ENCODE assay signal across 8 cellular contexts in the genomic region with DNA sequence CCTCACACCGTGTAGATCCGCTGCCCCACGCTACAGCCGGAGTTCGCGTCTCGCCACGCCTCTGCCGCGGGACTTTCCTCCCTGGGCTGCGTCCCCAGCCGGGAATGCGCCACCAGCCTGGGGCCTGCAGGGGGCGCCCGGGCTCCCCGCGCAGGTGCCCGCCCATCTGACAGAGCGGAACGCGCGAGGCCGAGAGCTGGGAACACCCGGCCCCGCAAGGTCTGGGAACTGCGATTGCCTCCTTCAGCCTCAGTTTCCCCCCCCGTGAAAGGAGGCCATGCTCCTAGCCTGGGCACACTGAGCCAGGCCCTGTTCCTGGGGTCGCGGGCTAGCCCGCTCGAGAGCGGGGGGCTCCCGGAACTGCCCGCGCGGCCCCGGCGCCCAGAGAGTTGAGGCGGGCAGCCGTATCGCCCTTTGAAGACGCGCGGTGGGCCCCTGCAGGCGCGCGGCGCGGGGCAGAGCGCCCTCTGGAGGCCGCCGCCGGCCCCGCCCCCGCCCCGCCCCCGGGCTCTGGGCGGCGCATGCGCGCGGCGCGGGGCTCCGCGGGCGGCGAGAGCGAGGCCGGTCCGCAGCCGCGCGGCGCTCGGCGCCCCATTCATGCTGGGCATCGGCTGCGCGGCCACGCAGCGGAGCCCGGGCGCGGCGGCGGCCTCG. TPM values are rescaled to one million over a fixed set of nuclear protein-coding genes. Genes with fewer than 3 reads are reported as not detected.
DNase-seq lines count a peak whose midpoint lies in the region; ATAC-seq and TF ChIP-seq lines count a peak whose summit lies in the region.

A gene (plus strand): TSS at position 594 of the 654 bp plus-strand sequence. CDS start 5,479 bp downstream, outside the sequence.

- CTCF ChIA-PET in activated CD4-positive, alpha-beta T cell treated with anti-CD3 and anti-CD28 coated beads for 36 hours (lab: Charles Lee), result interaction anchor here (0.6 to 1.0 kb wide), 4 partner anchors 16 to 669 kb away, joined by 3 to 5 read pairs (median 3); no protein-coding TSS in a partner anchor

- TF ChIP-seq CTCF in AG09309 (IDR thresholded peaks at IDR 0.05; ENCODE audit: control insufficient read depth, insufficient read depth, low read depth, low read length, missing control alignments) (peak; percentile 81), colonic mucosa (IDR thresholded peaks at IDR 0.05) (peak; percentile 99), left lung (IDR thresholded peaks at IDR 0.05) (peak; percentile 89 to 96)

- peaks cover 20% of the 10 kb centered on the region for H3K4me1 Mint-ChIP-seq in activated CD4-positive, alpha-beta T cell treated with anti-CD3 and anti-CD28 coated beads for 36 hours

- H3K9me3 ChIP-seq in colonic mucosa (no peaks in the 10 kb centered on the region), left lung (no peaks in the 10 kb centered on the region)

- no peaks in the 10 kb centered on the region for H3K9me3 Mint-ChIP-seq in activated CD4-positive, alpha-beta T cell treated with anti-CD3 and anti-CD28 coated beads for 36 hours (ENCODE audit: low read depth)

- no peaks in the 10 kb centered on the region for H3K36me3 ChIP-seq in colonic mucosa
- no peaks in the 10 kb centered on the region for H3K36me3 ChIP-seq in left lung

- H3K27ac ChIP-seq in colonic mucosa (peak within 1 kb of the TSS; percentile 32), left lung (peak within 1 kb of the TSS; percentile 77 to 84)

- DNase-seq in AG09309 (ENCODE audit: low read depth) (peak; percentile 21), NCI-H345 treated with DMSO at 0.1 percent for 48 hours (lab: John Stamatoyannopoulos, UW; ENCODE audit: unreplicated experiment) (peak; percentile 38), colonic mucosa (peak; percentile 83), left lung (peak; percentile 86 to 94)
- DNase-seq in activated CD4-positive, alpha-beta T cell treated with anti-CD3 and anti-CD28 coated beads for 36 hours, result peak; percentile 90
- peak; percentile 78 to 81 for DNase-seq in stimulated activated CD4-positive, alpha-beta T cell treated with anti-CD3 and anti-CD28 coated beads, Interleukin-2, amount 100 ng/mL, for 48 hours

- H3K36me3 Mint-ChIP-seq in activated CD4-positive, alpha-beta T cell treated with anti-CD3 and anti-CD28 coated beads for 36 hours (ENCODE audit: low read depth), result no peaks in the 10 kb centered on the region

- H3K4me3 Mint-ChIP-seq in activated CD4-positive, alpha-beta T cell treated with anti-CD3 and anti-CD28 coated beads for 36 hours, result peak within 1 kb of the TSS; percentile 74

- ATAC-seq in GM18870 (IDR thresholded peaks at IDR 0.05; ENCODE audit: unreplicated experiment) (peak; percentile 43), HG03103 (IDR thresholded peaks at IDR 0.05; ENCODE audit: low read depth, unreplicated experiment) (peak; percentile 58), left lung (peak; percentile 94)
- peak; percentile 84 for ATAC-seq in activated CD4-positive, alpha-beta T cell treated with anti-CD3 and anti-CD28 coated beads for 36 hours

- H3K4me3 ChIP-seq in AG09309 (ENCODE audit: control insufficient read depth, low read depth, low read length) (peak within 1 kb of the TSS; percentile 71), colonic mucosa (peak within 1 kb of the TSS; percentile 93), left lung (peak within 1 kb of the TSS; percentile 66 to 76)

- POLR2A ChIA-PET in activated CD4-positive, alpha-beta T cell treated with anti-CD3 and anti-CD28 coated beads for 36 hours (lab: Charles Lee), result no interaction called here

- H3K4me1 ChIP-seq in colonic mucosa (peaks cover 4% of the 10 kb centered on the region), left lung (peaks cover 12 to 30% of the 10 kb centered on the region in 2 donors)

- H3K9ac ChIP-seq in colonic mucosa (ENCODE audit: low read depth in 2 of 2, low read length in 2 of 2), result peak within 1 kb of the TSS; percentile 40 to 83

- intact Hi-C loops in activated CD4-positive, alpha-beta T cell treated with anti-CD3 and anti-CD28 coated beads for 36 hours (cut with DNase I, micrococcal nuclease), result loop anchor here (1.0 to 10.0 kb wide), 17 partner anchors 71 to 1068 kb away; a partner anchor contains a TSS
- intact Hi-C loops in colonic mucosa (cut with DNase I) (loop anchor here (2.0 to 5.0 kb wide), 3 partner anchors 195 to 565 kb away; no protein-coding TSS in a partner anchor), left lung (cut with DNase I) (loop anchor here in 1 of 2 donors (5.0 kb wide), 2 partner anchors 230 to 300 kb away; no protein-coding TSS in a partner anchor)

- H3K27me3 ChIP-seq in colonic mucosa (no peaks in the 10 kb centered on the region), left lung (peaks cover 0 to 62% of the 10 kb centered on the region in 2 donors)

- peak within 1 kb of the TSS; percentile 88 for H3K27ac Mint-ChIP-seq in activated CD4-positive, alpha-beta T cell treated with anti-CD3 and anti-CD28 coated beads for 36 hours

- H3K27me3 Mint-ChIP-seq in activated CD4-positive, alpha-beta T cell treated with anti-CD3 and anti-CD28 coated beads for 36 hours, result peaks cover 8% of the 10 kb centered on the region

RNA-seq across cellular contexts. Expression of the gene that starts here (rescaled TPM):
- 1 to 10 TPM; 6.7 to 8.8 TPM for total RNA-seq in activated CD4-positive, alpha-beta T cell treated with anti-CD3 and anti-CD28 coated beads for 36 hours
- total RNA-seq in colonic mucosa, result 10 to 100 TPM; 16.0 to 19.3 TPM
- 10 to 100 TPM; 48.8 to 64.6 TPM for total RNA-seq in left lung

Comparison
In these comparisons a context has a peak if more than half of its experiments do, and no peak if none do; other contexts are left out.
1. Peak in every context shown above with its lines: DNase-seq, ATAC-seq, H3K4me3 ChIP-seq and H3K27ac ChIP-seq.
2. DNase-seq: peak in every context shown above with its lines; median percentile 90 in activated CD4-positive, alpha-beta T cell treated with anti-CD3 and anti-CD28 coated beads for 36 hours; 90 in left lung; 83 in colonic mucosa; 80 in stimulated activated CD4-positive, alpha-beta T cell treated with anti-CD3 and anti-CD28 coated beads, Interleukin-2, amount 100 ng/mL, for 48 hours; 38 in NCI-H345 treated with DMSO at 0.1 percent for 48 hours; 21 in AG09309.
3. ATAC-seq: peak in every context shown above with its lines; median percentile 94 in left lung; 84 in activated CD4-positive, alpha-beta T cell treated with anti-CD3 and anti-CD28 coated beads for 36 hours; 58 in HG03103; 43 in GM18870.